ENCODE assay signal across 11 cellular contexts in genomic region chr17:45429338-45430005, GRCh38. TPM values are rescaled to one million over a fixed set of nuclear protein-coding genes. Genes with fewer than 3 reads are reported as not detected.
DNase-seq lines count a peak whose midpoint lies in the region; ATAC-seq, FAIRE-seq and TF ChIP-seq lines count a peak whose summit lies in the region.
"Had no signal": no experiment of that assay in that cellular context is flagged by ENCODE, and none has a peak within 500 bp of the region (broad histone marks: within the 10 kb centered on the region; RNA-seq: fewer than 3 reads in every experiment).

No MANE protein-coding gene starts in this region.

- no peak overlapping the region for H3K27ac ChIP-seq in CD4-positive, alpha-beta memory T cell (ENCODE audit: low read depth, low read length)
- H3K27ac ChIP-seq in H1 (ENCODE audit: low read depth, low read length) (no peak overlapping the region), mammary epithelial cell (ENCODE audit: insufficient read depth, low read depth, low read length) (no peak overlapping the region)

- no peaks in the 10 kb centered on the region for H3K27me3 Mint-ChIP-seq in CD4-positive, alpha-beta memory T cell
- H3K27me3 Mint-ChIP-seq in IgD-negative memory B cell (no peaks in the 10 kb centered on the region), neural crest cell (ENCODE audit: low read depth) (peaks cover 83% of the 10 kb centered on the region)

- WGBS in H1 (ENCODE audit: extremely low coverage in 1 of 2, insufficient coverage in 1 of 2, insufficient read length in 1 of 2, insufficient replicate concordance in 2 of 2, low coverage in 1 of 2, low lambda C conversion rate in 2 of 2, missing lambda C conversion rate in 1 of 2), 2 experiments = 2% methylated on average over 81 of the region's 82 CpGs; no CpG with 5 or more reads in 1 of the 2 experiments
- 93% methylated on average over 3 of the region's 82 CpGs for WGBS in mammary epithelial cell (ENCODE audit: low coverage, missing lambda C conversion rate)

- H3K36me3 ChIP-seq in CD4-positive, alpha-beta memory T cell (ENCODE audit: insufficient read depth, low read length) = no peaks in the 10 kb centered on the region
- H3K36me3 ChIP-seq in H1 (ENCODE audit: control insufficient read depth in 2 of 4, insufficient read depth in 4 of 4, low read length in 3 of 4) (peaks cover 0 to 4% (median 0%) of the 10 kb centered on the region in 4 experiments; a peak in 1 of 8 replicates), mammary epithelial cell (ENCODE audit: insufficient read depth, low read length) (no peaks in the 10 kb centered on the region)
- H3K36me3 ChIP-seq: HAP-1 had no signal

- peak overlapping the region; percentile 78 for H3K18ac ChIP-seq in H1 (ENCODE audit: extremely low read depth, low read length)

- H3K36me3 Mint-ChIP-seq in CD4-positive, alpha-beta memory T cell = no peaks in the 10 kb centered on the region
- H3K36me3 Mint-ChIP-seq in IgD-negative memory B cell (no peaks in the 10 kb centered on the region), neural crest cell (ENCODE audit: low read depth) (no peaks in the 10 kb centered on the region)

- no peaks in the 10 kb centered on the region for H3K79me1 ChIP-seq in H1 (ENCODE audit: low read depth, low read length)

- H3K9me3 Mint-ChIP-seq in CD4-positive, alpha-beta memory T cell = no peaks in the 10 kb centered on the region
- H3K9me3 Mint-ChIP-seq in IgD-negative memory B cell = no peaks in the 10 kb centered on the region
- H3K9me3 Mint-ChIP-seq in neural crest cell = no peaks in the 10 kb centered on the region

- in situ Hi-C loops in mammary epithelial cell (cut with MboI; ENCODE audit: low sequenced_read_pairs in 2 of 2) = loop anchor here in 1 of 2 donors (25.0 kb wide), 1 partner anchor 433 kb away; no protein-coding TSS in a partner anchor

- no peak for DNase-seq in CD4-positive, alpha-beta memory T cell
- DNase-seq in H1 (ENCODE audit: low read depth in 1 of 2, low spot score in 2 of 2) (peak in 1 of 2 experiments; percentile 77), neural crest cell (ENCODE audit: low read depth, low spot score) (no peak), omental fat pad (ENCODE audit: low spot score) (no peak), mammary epithelial cell (no peak)
- DNase-seq: NCI-H1694, SIG-M5 had no signal

- H3K9ac ChIP-seq in H1 (replicated peaks in 1 of 4; ENCODE audit: extremely low read depth in 1 of 4, low read depth in 3 of 4, low read length in 3 of 4) = no peak overlapping the region
- no peak overlapping the region for H3K9ac ChIP-seq in mammary epithelial cell (ENCODE audit: insufficient read depth, low read length)

- peak overlapping the region in 1 of 7 donors; percentile 77 for H3K27ac Mint-ChIP-seq in CD4-positive, alpha-beta memory T cell
- H3K27ac Mint-ChIP-seq in IgD-negative memory B cell = peak overlapping the region; percentile 87 to 99 (median 96)
- H3K27ac Mint-ChIP-seq in neural crest cell (ENCODE audit: unreplicated experiment) = no peak overlapping the region

- no TSS peak for BruUV-seq in mammary epithelial cell (replicated peaks; lab: Mats Ljungman, UMichigan)

- H3K23me2 ChIP-seq in H1 (ENCODE audit: low read depth, low read length) = peaks cover 26% of the 10 kb centered on the region

- no peak overlapping the region for H2BK20ac ChIP-seq in H1 (ENCODE audit: low read length)

- FAIRE-seq in H1 (lab: Jason Lieb, UNC) = no peak

- H2AFZ ChIP-seq in H1 (ENCODE audit: low read length) = no peak overlapping the region
- no peak overlapping the region for H2AFZ ChIP-seq in mammary epithelial cell (ENCODE audit: low read depth, low read length)

- H3K14ac ChIP-seq in H1 (ENCODE audit: insufficient read length) = no peak overlapping the region

- H3K9me3 ChIP-seq in CD4-positive, alpha-beta memory T cell (ENCODE audit: control insufficient read depth in 1 of 2, low read length in 2 of 2) = no peaks in the 10 kb centered on the region
- H3K9me3 ChIP-seq in H1 (ENCODE audit: insufficient read depth in 2 of 2, low read depth in 1 of 2, low read length in 1 of 2) = no peaks in the 10 kb centered on the region
- no peaks in the 10 kb centered on the region for H3K9me3 ChIP-seq in mammary epithelial cell (replicated peaks; ENCODE audit: insufficient read depth, low read length)
- H3K9me3 ChIP-seq: HAP-1 had no signal

- H2AK5ac ChIP-seq in H1 (ENCODE audit: low read depth, low read length) = no peak overlapping the region

- no peak overlapping the region for H4K5ac ChIP-seq in H1 (ENCODE audit: insufficient read length, low read depth, low read length)

- H2BK120ac ChIP-seq in H1 (replicated peaks; ENCODE audit: low read depth, low read length) = no peak overlapping the region

- H4K8ac ChIP-seq in H1 (ENCODE audit: extremely low read depth, insufficient read depth, low read length) = no peak overlapping the region

- TF ChIP-seq EP300 in H1 (IDR thresholded peaks at IDR 0.05; ENCODE audit: borderline replicate concordance in 1 of 2, low read depth in 2 of 2, low read length in 2 of 2) = no peak

- no peak for ATAC-seq in GM18861 (IDR thresholded peaks at IDR 0.05; ENCODE audit: unreplicated experiment)
- ATAC-seq in omental fat pad (ENCODE audit: low FRiP score) = no peak
- ATAC-seq in HG03442 (IDR thresholded peaks at IDR 0.05; ENCODE audit: unreplicated experiment) = no peak

- no peak for TF ChIP-seq RAD21 in H1 (IDR thresholded peaks at IDR 0.05 in 1 of 2, conservative IDR thresholded peaks at IDR 0.05 in 1 of 2; ENCODE audit: low read depth in 2 of 2, low read length in 2 of 2)

- H3K4ac ChIP-seq in H1 (replicated peaks; ENCODE audit: insufficient read length, low read depth, low read length) = no peak overlapping the region

- H4K20me1 ChIP-seq in H1 (replicated peaks in 1 of 2; ENCODE audit: control insufficient read depth in 1 of 2, insufficient read depth in 2 of 2, low read length in 2 of 2) (no peaks in the 10 kb centered on the region), mammary epithelial cell (ENCODE audit: insufficient read depth, low read length) (no peaks in the 10 kb centered on the region)

- no peak overlapping the region for H3K56ac ChIP-seq in H1 (replicated peaks; ENCODE audit: insufficient read length, low read depth, low read length)

- 0 out of 4 replicates have a peak, but pooled peaks of 1 of the 3 experiments have one; percentile 1 for TF ChIP-seq CTCF in H1 (IDR thresholded peaks at IDR 0.05; ENCODE audit: control extremely low read depth in 1 of 3, insufficient read depth in 1 of 3, low read depth in 1 of 3, low read length in 3 of 3)
- TF ChIP-seq CTCF in neural crest cell (conservative IDR thresholded peaks at IDR 0.05) = no peak
- no peak for TF ChIP-seq CTCF in omental fat pad (IDR thresholded peaks at IDR 0.05)
- no peak for TF ChIP-seq CTCF in mammary epithelial cell (conservative IDR thresholded peaks at IDR 0.05 in 1 of 2, IDR thresholded peaks at IDR 0.05 in 1 of 2; ENCODE audit: extremely low read depth in 1 of 2, insufficient read depth in 1 of 2, low read depth in 1 of 2, low read length in 2 of 2)

- H3K4me1 Mint-ChIP-seq in CD4-positive, alpha-beta memory T cell = peaks cover 9 to 29% (median 23%) of the 10 kb centered on the region in 4 donors
- H3K4me1 Mint-ChIP-seq in IgD-negative memory B cell (peaks cover 18 to 26% (median 22%) of the 10 kb centered on the region in 3 donors), neural crest cell (peaks cover 18% of the 10 kb centered on the region)

- no peak overlapping the region for H4K91ac ChIP-seq in H1 (replicated peaks; ENCODE audit: insufficient read length, low read length)

- TF ChIP-seq POLR2A in H1 (IDR thresholded peaks at IDR 0.05; ENCODE audit: control extremely low read depth in 1 of 2, low read depth in 2 of 2, low read length in 2 of 2) = no peak

- no peak overlapping the region for H2BK15ac ChIP-seq in H1 (ENCODE audit: low read length)

- H3K27me3 ChIP-seq in CD4-positive, alpha-beta memory T cell (ENCODE audit: insufficient read depth, low read length) = no peaks in the 10 kb centered on the region
- H3K27me3 ChIP-seq in H1 (replicated peaks in 1 of 4; ENCODE audit: control insufficient read depth in 3 of 4, extremely low read depth in 1 of 4, insufficient read depth in 3 of 4, low read length in 3 of 4) (peaks cover 21 to 51% (median 44%) of the 10 kb centered on the region in 4 experiments), mammary epithelial cell (ENCODE audit: insufficient read depth, low read length) (no peaks in the 10 kb centered on the region)

- H3K4me1 ChIP-seq in CD4-positive, alpha-beta memory T cell (ENCODE audit: insufficient read depth, low read length) = peaks cover 19% of the 10 kb centered on the region
- peaks cover 6 to 29% (median 17%) of the 10 kb centered on the region in 4 experiments for H3K4me1 ChIP-seq in H1 (replicated peaks in 1 of 4; ENCODE audit: control insufficient read depth in 3 of 4, insufficient read depth in 4 of 4, low read length in 3 of 4)
- H3K4me1 ChIP-seq in mammary epithelial cell (ENCODE audit: insufficient read depth, low read length) = peaks cover 26% of the 10 kb centered on the region

- CTCF ChIA-PET in CD4-positive, alpha-beta memory T cell (lab: Charles Lee; ENCODE audit: partially characterized antibody) = interaction anchor here (0.9 to 1.6 kb wide), 2 partner anchors 11 to 34 kb away, joined by 4 to 6 read pairs; no protein-coding TSS in a partner anchor
- CTCF ChIA-PET in H1 (lab: Charles Lee; ENCODE audit: partially characterized antibody) (interaction anchor here (0.8 to 12.6 kb wide), 9 partner anchors 11 to 280 kb away, joined by 3 to 331 read pairs (median 4); partner anchors contain the start of gene PLEKHM1), mammary epithelial cell (lab: Charles Lee; ENCODE audit: low non-redundant PET) (no interaction called here)

- H2BK5ac ChIP-seq in H1 (ENCODE audit: low read depth, low read length) = no peak overlapping the region

- intact Hi-C loops in CD4-positive, alpha-beta memory T cell (cut with micrococcal nuclease) = loop anchor here (2.0 kb wide), 1 partner anchor 19 kb away; no protein-coding TSS in a partner anchor
- intact Hi-C loops in mammary epithelial cell (cut with micrococcal nuclease) = loop anchor here (2.0 to 5.0 kb wide), 2 partner anchors 58 to 423 kb away; no protein-coding TSS in a partner anchor

- H3K4me3 Mint-ChIP-seq in CD4-positive, alpha-beta memory T cell = peak overlapping the region in 5 of 8 donors; percentile 35 to 86 (median 63)
- H3K4me3 Mint-ChIP-seq in IgD-negative memory B cell (peak overlapping the region; percentile 84 to 95 (median 88)), neural crest cell (peak overlapping the region; percentile 27)

- H3K4me3 ChIP-seq in CD4-positive, alpha-beta memory T cell (ENCODE audit: low read length in 2 of 2) = no peak overlapping the region
- H3K4me3 ChIP-seq in H1 (ENCODE audit: extremely low read depth in 1 of 4, insufficient read depth in 2 of 4, low read depth in 3 of 4, low read length in 4 of 4) = peak overlapping the region; percentile 22 to 65 (median 32)
- H3K4me3 ChIP-seq in mammary epithelial cell (replicated peaks in 1 of 3; ENCODE audit: insufficient read depth in 1 of 3, low read depth in 2 of 3, low read length in 3 of 3) = no peak overlapping the region
- H3K4me3 ChIP-seq: HAP-1 had no signal

- POLR2A ChIA-PET in CD4-positive, alpha-beta memory T cell (lab: Charles Lee; ENCODE audit: partially characterized antibody) = interaction anchor here (1.0 kb wide), 1 partner anchor 21 kb away, joined by 3 read pairs; no protein-coding TSS in a partner anchor
- POLR2A ChIA-PET in H1 (lab: Charles Lee; ENCODE audit: partially characterized antibody) = interaction anchor here (1.0 to 1.9 kb wide), 9 partner anchors 11 to 211 kb away, joined by 3 to 6 read pairs (median 3); partner anchors contain the start of gene MAP3K14

- H3K4me2 ChIP-seq in H1 (ENCODE audit: insufficient read depth in 1 of 2, low read depth in 2 of 2, low read length in 2 of 2) (peak overlapping the region; percentile 77 to 90), mammary epithelial cell (ENCODE audit: insufficient read depth, low read depth, low read length) (no peak overlapping the region)

- peak overlapping the region; percentile 60; the same call in 1 of the 2 replicates for H2BK12ac ChIP-seq in H1 (ENCODE audit: low read depth, low read length)

- H3K79me2 ChIP-seq in H1 (ENCODE audit: control insufficient read depth in 1 of 2, insufficient read depth in 2 of 2, low read length in 2 of 2) (no peaks in the 10 kb centered on the region), mammary epithelial cell (ENCODE audit: insufficient read depth, low read length) (peaks cover 40% of the 10 kb centered on the region)

- H3K23ac ChIP-seq in H1 (ENCODE audit: insufficient read length) = no peak overlapping the region

- dilution Hi-C loops in mammary epithelial cell (cut with HindIII; ENCODE audit: low sequenced_read_pairs) = no loop called here

RNA-seq across cellular contexts. Expression of gene ARHGAP27, which starts 3.2 kb away (rescaled TPM):
- total RNA-seq in CD4-positive, alpha-beta memory T cell = 100 to 1,000 TPM; 108 to 113 TPM
- polyA plus RNA-seq in CD4-positive, alpha-beta memory T cell = 10 to 100 TPM; 23.0 to 30.6 TPM
- 65.3 TPM for polyA plus RNA-seq in IgD-negative memory B cell
- total RNA-seq in H1 (2021; fragmentation: NEBNext Ultra II Directional; extraction: Animal tissue kit (Norgen Biotek cat#: 25700)) = 13.1 TPM in 2 replicates
- polyA plus RNA-seq in H1 (2011; rRNA removed) = 11.6 and 15.9 TPM in 2 replicates
- 13.4 TPM for polyA plus RNA-seq in H1 (2011; cell fraction: cytosol; rRNA removed)
- 66.8 TPM for polyA plus RNA-seq in H1 (2011; cell fraction: nucleus; rRNA removed)
- polyA plus RNA-seq in H1 (2012, experiment 1 of 2) = 6.8 to 13.4 TPM (median 10.4 TPM) in 4 replicates
- 6.8 TPM for polyA plus RNA-seq in H1 (2012, experiment 2 of 2)
- 9.3 TPM for polyA plus RNA-seq in H1 (2013, experiment 1 of 2)
- polyA plus RNA-seq in H1 (2013, experiment 2 of 2) = 8.6 TPM
- polyA minus RNA-seq in H1 (2011; rRNA and poly(A)+ RNA removed) = 8.0 and 8.5 TPM in 2 replicates
- polyA minus RNA-seq in H1 (2011; cell fraction: cytosol; rRNA and poly(A)+ RNA removed) = 7.2 TPM
- polyA minus RNA-seq in H1 (2011; cell fraction: nucleus; rRNA and poly(A)+ RNA removed) = 27.8 TPM
- 1.4 and 2.5 TPM in 2 replicates for total RNA-seq in neural crest cell
- total RNA-seq in omental fat pad = 10 to 100 TPM; 13.4 to 52.5 (median 23.7) TPM
- total RNA-seq in mammary epithelial cell = 10 to 100 TPM; 24.8 to 31.3 TPM
- polyA plus RNA-seq in mammary epithelial cell = 18.5 TPM
- polyA minus RNA-seq in mammary epithelial cell = 11.2 TPM

Comparison
In these comparisons a context has a peak if more than half of its experiments do, and no peak if none do; other contexts are left out.
1. H3K4me3 ChIP-seq: peak in H1 (4 of 4); none in CD4-positive, alpha-beta memory T cell (0 of 2) and mammary epithelial cell (0 of 3).
2. H3K4me3 Mint-ChIP-seq: peak in every context shown above with its lines; median percentile 88 in IgD-negative memory B cell; 63 in CD4-positive, alpha-beta memory T cell; 27 in neural crest cell.